In genomic region chr12:128940090-128940888, GRCh38 we compare ENCODE assay signal across 27 cellular contexts.
"Had no signal": no experiment of that assay in that cellular context is flagged by ENCODE, and none has a peak within 500 bp of the region (broad histone marks: within the 10 kb centered on the region; RNA-seq: fewer than 3 reads in every experiment).

No MANE protein-coding gene starts in this region.

- H3K9me3 ChIP-seq: adrenal gland, body of pancreas, gastrocnemius medialis, left ventricle myocardium inferior, right lobe of liver, stomach, tibial artery, upper lobe of right lung had no signal

- H3K4me1 ChIP-seq: adrenal gland, gastrocnemius medialis, left ventricle myocardium inferior, stomach, tibial artery, upper lobe of right lung had no signal

- H3K27ac Mint-ChIP-seq: activated B cell treated with CpG ODN at 0.5 μM for 24 hours; activated naive CD4-positive, alpha-beta T cell treated with anti-CD3 and anti-CD28 coated beads for 36 hours; activated naive CD8-positive, alpha-beta T cell treated with anti-CD3 and anti-CD28 coated beads for 36 hours; activated T-helper 1 cell treated with anti-CD3 and anti-CD28 coated beads, Interleukin-12 subunit alpha, Interleukin-12 subunit beta, Interleukin-2, Interleukin-4 antibody, amounts not matched to agents 30 ng/mL and 10 ng/mL and 1 ng/mL, durations not matched to agents 14 hours and 24 hours and 36 hours; effector memory CD8-positive, alpha-beta T cell; nephron; progenitor cell of endocrine pancreas; stimulated activated effector memory CD8-positive, alpha-beta T cell treated with anti-CD3 and anti-CD28 coated beads, Interleukin-12 subunit alpha, Interleukin-12 subunit beta, amount 100 ng/mL, for 72 hours had no signal

- DNase-seq: activated B cell treated with CpG ODN at 0.5 μM for 24 hours; activated CD8-positive, alpha-beta memory T cell treated with anti-CD3 and anti-CD28 coated beads for 24 hours; activated effector memory CD4-positive, alpha-beta T cell treated with anti-CD3 and anti-CD28 coated beads, Interleukin-2, amount 50 U/mL, for 16 hours; activated naive CD4-positive, alpha-beta T cell treated with anti-CD3 and anti-CD28 coated beads for 36 hours; activated naive CD8-positive, alpha-beta T cell treated with anti-CD3 and anti-CD28 coated beads for 36 hours; activated T-cell treated with anti-CD3 and anti-CD28 coated beads, Interleukin-2, amount 50 U/mL, for 1 hour; adrenal gland; aorta; body of pancreas; cerebellar nuclear complex; effector memory CD8-positive, alpha-beta T cell; gastrocnemius medialis; glutamatergic neuron; left ventricle myocardium inferior; mammary epithelial cell; stimulated activated CD4-positive, alpha-beta T cell treated with anti-CD3 and anti-CD28 coated beads, Interleukin-4, amount 100 ng/mL, for 24 hours; stomach; T-helper 2 cell; tibial artery; upper lobe of right lung had no signal

- H3K4me3 Mint-ChIP-seq: activated B cell treated with CpG ODN at 0.5 μM for 24 hours; activated naive CD4-positive, alpha-beta T cell treated with anti-CD3 and anti-CD28 coated beads for 36 hours; activated naive CD8-positive, alpha-beta T cell treated with anti-CD3 and anti-CD28 coated beads for 36 hours; activated T-helper 1 cell treated with anti-CD3 and anti-CD28 coated beads, Interleukin-12 subunit alpha, Interleukin-12 subunit beta, Interleukin-2, Interleukin-4 antibody, amounts not matched to agents 30 ng/mL and 10 ng/mL and 1 ng/mL, durations not matched to agents 14 hours and 24 hours and 36 hours; effector memory CD8-positive, alpha-beta T cell; nephron; stimulated activated effector memory CD8-positive, alpha-beta T cell treated with anti-CD3 and anti-CD28 coated beads, Interleukin-12 subunit alpha, Interleukin-12 subunit beta, amount 100 ng/mL, for 72 hours had no signal

- H3K36me3 ChIP-seq: adrenal gland, cardiac muscle cell, gastrocnemius medialis, left ventricle myocardium inferior, right lobe of liver, stomach, tibial artery, upper lobe of right lung had no signal

- H3K27ac ChIP-seq: adrenal gland, body of pancreas, cardiac muscle cell, coronary artery, gastrocnemius medialis, left ventricle myocardium inferior, stomach, tibial artery, upper lobe of right lung had no signal

- H3K4me3 ChIP-seq: adrenal gland, body of pancreas, cardiac muscle cell, coronary artery, gastrocnemius medialis, left ventricle myocardium inferior, right lobe of liver, stomach, tibial artery, upper lobe of right lung had no signal

- H3K9me3 Mint-ChIP-seq: activated naive CD4-positive, alpha-beta T cell treated with anti-CD3 and anti-CD28 coated beads for 36 hours; activated naive CD8-positive, alpha-beta T cell treated with anti-CD3 and anti-CD28 coated beads for 36 hours; activated T-helper 1 cell treated with anti-CD3 and anti-CD28 coated beads, Interleukin-12 subunit alpha, Interleukin-12 subunit beta, Interleukin-2, Interleukin-4 antibody, amounts not matched to agents 30 ng/mL and 10 ng/mL and 1 ng/mL, durations not matched to agents 14 hours and 24 hours and 36 hours; effector memory CD8-positive, alpha-beta T cell; nephron; stimulated activated effector memory CD8-positive, alpha-beta T cell treated with anti-CD3 and anti-CD28 coated beads, Interleukin-12 subunit alpha, Interleukin-12 subunit beta, amount 100 ng/mL, for 72 hours had no signal

- ATAC-seq: body of pancreas; effector memory CD8-positive, alpha-beta T cell; gastrocnemius medialis; stimulated activated effector memory CD8-positive, alpha-beta T cell treated with anti-CD3 and anti-CD28 coated beads, Interleukin-12 subunit alpha, Interleukin-12 subunit beta, amount 100 ng/mL, for 72 hours had no signal

- H3K4me1 Mint-ChIP-seq: activated B cell treated with CpG ODN at 0.5 μM for 24 hours; activated naive CD8-positive, alpha-beta T cell treated with anti-CD3 and anti-CD28 coated beads for 36 hours; stimulated activated effector memory CD8-positive, alpha-beta T cell treated with anti-CD3 and anti-CD28 coated beads, Interleukin-12 subunit alpha, Interleukin-12 subunit beta, amount 100 ng/mL, for 72 hours had no signal

- H3K36me3 Mint-ChIP-seq: activated naive CD8-positive, alpha-beta T cell treated with anti-CD3 and anti-CD28 coated beads for 36 hours; stimulated activated effector memory CD8-positive, alpha-beta T cell treated with anti-CD3 and anti-CD28 coated beads, Interleukin-12 subunit alpha, Interleukin-12 subunit beta, amount 100 ng/mL, for 72 hours had no signal

- H3K27me3 ChIP-seq: adrenal gland, body of pancreas, cardiac muscle cell, gastrocnemius medialis, right lobe of liver, stomach, upper lobe of right lung had no signal
